In genomic region chr4:48970471-48970921, GRCh38 we compare ENCODE assay signal across 14 cellular contexts. TPM values are rescaled to one million over a fixed set of nuclear protein-coding genes. Genes with fewer than 3 reads are reported as not detected.
DNase-seq lines count a peak whose midpoint lies in the region; ATAC-seq and TF ChIP-seq lines count a peak whose summit lies in the region.
"Had no signal": no experiment of that assay in that cellular context is flagged by ENCODE, and none has a peak within 500 bp of the region (broad histone marks: within the 10 kb centered on the region; RNA-seq: fewer than 3 reads in every experiment).

No MANE protein-coding gene starts in this region.

- in situ Hi-C loops in ACHN (cut with HindIII; ENCODE audit: low pct_ligation_motif_present, low pct_unique_long_range_greater_than_20kb, low sequenced_read_pairs), result loop anchor here (25.0 kb wide), 2 partner anchors 133 to 408 kb away; partner anchors contain the start of gene OCIAD1

- H3K9me3 ChIP-seq in RWPE2 (ENCODE audit: severe bottlenecking) (no peaks in the 10 kb centered on the region), left ventricle myocardium inferior (replicated peaks) (no peaks in the 10 kb centered on the region)

- DNase-seq in ACHN, result peak; percentile 12
- DNase-seq in GOT3 (lab: John Stamatoyannopoulos, UW), result peak; percentile 8
- DNase-seq in RWPE2 (ENCODE audit: low spot score), result no peak
- DNase-seq in fibroblast of villous mesenchyme (ENCODE audit: low read depth), result peak; percentile 5
- no peak for DNase-seq in posterior cingulate gyrus
- no peak for DNase-seq in left ventricle myocardium inferior
- DNase-seq: left ventricle myocardium superior; NCI-H1105 treated with DMSO at 0.1 percent for 48 hours; occipital lobe; stimulated activated naive CD4-positive, alpha-beta T cell treated with Interleukin-2 at 50 U/mL for 16 hours had no signal

- ATAC-seq in RWPE2 (ENCODE audit: low read depth), result peak; percentile 78
- ATAC-seq in GM21528 (IDR thresholded peaks at IDR 0.05; ENCODE audit: low FRiP score, unreplicated experiment), result no peak
- no peak for ATAC-seq in HG03439 (IDR thresholded peaks at IDR 0.05; ENCODE audit: unreplicated experiment)
- ATAC-seq: left ventricle myocardium superior had no signal

- TF ChIP-seq CTCF in RWPE2 (IDR thresholded peaks at IDR 0.05; ENCODE audit: poor library complexity, severe bottlenecking), result no peak
- no peak for TF ChIP-seq CTCF in fibroblast of villous mesenchyme (IDR thresholded peaks at IDR 0.05; ENCODE audit: insufficient read depth, low read depth, low read length)
- no peak for TF ChIP-seq CTCF in left ventricle myocardium inferior (IDR thresholded peaks at IDR 0.05; ENCODE audit: borderline replicate concordance)

- H3K27ac ChIP-seq in RWPE2 (ENCODE audit: poor library complexity, severe bottlenecking) (peak overlapping the region; percentile 75), left ventricle myocardium inferior (replicated peaks) (no peak overlapping the region)
- H3K27ac ChIP-seq: C4-2B had no signal

- H3K36me3 ChIP-seq in RWPE2 (ENCODE audit: low read depth), result no peaks in the 10 kb centered on the region
- no peaks in the 10 kb centered on the region for H3K36me3 ChIP-seq in left ventricle myocardium inferior

- H3K4me1 ChIP-seq in RWPE2 (ENCODE audit: insufficient read depth, poor library complexity, severe bottlenecking) (peaks cover 33% of the 10 kb centered on the region), left ventricle myocardium inferior (no peaks in the 10 kb centered on the region)

- no peak overlapping the region for H3K4me3 ChIP-seq in RWPE2 (ENCODE audit: severe bottlenecking)
- H3K4me3 ChIP-seq in fibroblast of villous mesenchyme (ENCODE audit: low read depth, low read length), result no peak overlapping the region
- H3K4me3 ChIP-seq in left ventricle myocardium inferior, result no peak overlapping the region

- H3K27me3 ChIP-seq in RWPE2 (ENCODE audit: insufficient read depth, poor library complexity, severe bottlenecking), result no peaks in the 10 kb centered on the region
- H3K27me3 ChIP-seq in left ventricle myocardium inferior (ENCODE audit: low read depth), result peaks cover 8% of the 10 kb centered on the region

- intact Hi-C loops in posterior cingulate gyrus (cut with DNase I) (no loop called here), left ventricle myocardium inferior (cut with micrococcal nuclease) (no loop called here)

RNA-seq across cellular contexts. Expression of gene CWH43, which starts 15.6 kb away (rescaled TPM):
- total RNA-seq in fibroblast of villous mesenchyme (not detected in 2 replicates), left ventricle myocardium inferior (not detected)
- total RNA-seq: left ventricle myocardium superior; occipital lobe; T-helper 1 cell treated with Interleukin-12 subunit alpha and Interleukin-12 subunit beta and Interleukin-4 antibody, amounts not matched to agents 30 ng/mL and 1 ng/mL, for 36 hours had no signal

Comparison
In these comparisons a context has a peak if more than half of its experiments do, and no peak if none do; other contexts are left out.
1. DNase-seq: peak in ACHN (single experiment), GOT3 (single experiment) and fibroblast of villous mesenchyme (single experiment); none in RWPE2 (single experiment), posterior cingulate gyrus (0 of 10) and left ventricle myocardium inferior (single experiment).